In genomic region chr13:83589816-83590215, GRCh38 we compare ENCODE assay signal across 3 cellular contexts.
TF ChIP-seq lines count a peak whose summit lies in the region.

No MANE protein-coding gene starts in this region.

TF ChIP-seq in HepG2, 621 proteins besides CTCF, POLR2A, EP300 and RAD21:
- TF ChIP-seq MAFF (IDR thresholded peaks at IDR 0.05; ENCODE audit: low read depth, low read length) (peak; percentile 93), MAFK (conservative IDR thresholded peaks at IDR 0.05 in 1 of 2, IDR thresholded peaks at IDR 0.05 in 1 of 2; ENCODE audit: low read length in 2 of 2) (peak; percentile 86 to 96), RBM22 (optimal IDR thresholded peaks at IDR 0.05; ENCODE audit: low read length) (no peak), REPIN1 (CRISPR knock-in tag; IDR thresholded peaks at IDR 0.05; ENCODE audit: borderline replicate concordance, low read depth) (no peak), GMEB1 (CRISPR knock-in tag; IDR thresholded peaks at IDR 0.05; ENCODE audit: borderline replicate concordance) (no peak), LBX2 (CRISPR knock-in tag; IDR thresholded peaks at IDR 0.05; ENCODE audit: borderline replicate concordance) (no peak), ZBTB46 (CRISPR knock-in tag; IDR thresholded peaks at IDR 0.05; ENCODE audit: borderline replicate concordance) (no peak), HMG20A (CRISPR knock-in tag; IDR thresholded peaks at IDR 0.05; ENCODE audit: borderline replicate concordance) (no peak), ZSCAN5A (CRISPR knock-in tag; IDR thresholded peaks at IDR 0.05; ENCODE audit: borderline replicate concordance) (no peak)

TF ChIP-seq in IMR-90, 13 proteins besides CTCF, POLR2A, EP300 and RAD21:
- no peak for TF ChIP-seq RCOR1 (IDR thresholded peaks at IDR 0.05; ENCODE audit: insufficient replicate concordance, low read length)
- TF ChIP-seq MAFK (IDR thresholded peaks at IDR 0.05; ENCODE audit: low read depth, low read length) = peak; percentile 96
- TF ChIP-seq MAZ (IDR thresholded peaks at IDR 0.05; ENCODE audit: borderline replicate concordance, low read depth, low read length) = no peak
- TF ChIP-seq SMC3 (IDR thresholded peaks at IDR 0.05; ENCODE audit: low read depth, low read length) = no peak
- no peak for TF ChIP-seq FOS (IDR thresholded peaks at IDR 0.05; ENCODE audit: low read depth, low read length)
- no peak for TF ChIP-seq NFE2L2 (IDR thresholded peaks at IDR 0.05; ENCODE audit: low read depth, low read length)

TF ChIP-seq in H1, 55 proteins besides CTCF, POLR2A, EP300 and RAD21:
- TF ChIP-seq MAFK (IDR thresholded peaks at IDR 0.05; ENCODE audit: low read depth, low read length) (peak; percentile 82; the same call in 1 of the 2 replicates), SIX5 (IDR thresholded peaks at IDR 0.05; ENCODE audit: low read depth, low read length) (no peak)
